Comparison of ENCODE assay signal across 14 cellular contexts in the genomic region with DNA sequence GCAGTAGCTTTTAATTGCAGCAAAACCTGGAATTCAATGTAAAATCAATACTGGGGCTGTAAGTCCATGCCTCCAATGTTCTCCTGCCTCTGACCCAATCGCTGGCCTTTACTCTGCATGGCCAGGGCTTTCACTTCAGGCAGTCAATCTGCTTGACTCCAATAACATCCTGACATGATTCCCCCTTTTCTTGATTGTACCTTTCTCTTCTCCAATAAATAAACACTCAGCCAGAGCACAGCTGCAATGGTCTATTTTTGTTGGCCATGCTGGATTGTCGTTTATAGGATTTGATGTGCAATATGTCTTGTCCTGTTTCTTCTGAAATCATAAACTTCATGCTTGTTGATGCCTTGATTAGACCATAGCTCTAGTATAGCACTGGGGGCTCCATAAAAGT.
DNase-seq lines count a peak whose midpoint lies in the region; ATAC-seq and TF ChIP-seq lines count a peak whose summit lies in the region.
"Had no signal": no experiment of that assay in that cellular context is flagged by ENCODE, and none has a peak within 500 bp of the region (broad histone marks: within the 10 kb centered on the region; RNA-seq: fewer than 3 reads in every experiment).

No MANE protein-coding gene starts in this region.

- H3K4me1 Mint-ChIP-seq in osteocyte (ENCODE audit: unreplicated experiment): peaks cover 72% of the 10 kb centered on the region

- H3K4me1 ChIP-seq in heart right ventricle (peaks cover 0 to 37% (median 11%) of the 10 kb centered on the region in 9 donors), uterus (peaks cover 0 to 14% of the 10 kb centered on the region in 2 donors), foreskin keratinocyte (peaks cover 17% of the 10 kb centered on the region)

- TF ChIP-seq CTCF in heart right ventricle (IDR thresholded peaks at IDR 0.05) (no peak), osteocyte (IDR thresholded peaks at IDR 0.05) (no peak), uterus (IDR thresholded peaks at IDR 0.05) (no peak), foreskin keratinocyte (conservative IDR thresholded peaks at IDR 0.05) (no peak)

- peaks cover 0 to 10% (median 0%) of the 10 kb centered on the region in 7 donors for H3K27me3 ChIP-seq in heart right ventricle
- no peaks in the 10 kb centered on the region for H3K27me3 ChIP-seq in uterus
- no peaks in the 10 kb centered on the region for H3K27me3 ChIP-seq in foreskin keratinocyte

- H3K27ac ChIP-seq in heart right ventricle (peak overlapping the region in 9 of 10 donors; percentile 0 to 86 (median 73)), uterus (peak overlapping the region; percentile 84 to 96), foreskin keratinocyte (no peak overlapping the region)

- peak overlapping the region; percentile 19 for H3K4me3 Mint-ChIP-seq in osteocyte (ENCODE audit: unreplicated experiment)
- H3K4me3 Mint-ChIP-seq: H9 had no signal

- H3K36me3 Mint-ChIP-seq in osteocyte (ENCODE audit: unreplicated experiment): no peaks in the 10 kb centered on the region

- WGBS in heart right ventricle, 2 donors: 71 to 73% methylated on average over 2 of the region's 2 CpGs

- no peak for TF ChIP-seq POLR2A in uterus (IDR thresholded peaks at IDR 0.05)

- H3K9me3 ChIP-seq in heart right ventricle (no peaks in the 10 kb centered on the region), uterus (no peaks in the 10 kb centered on the region)

- no peaks in the 10 kb centered on the region for H3K36me3 ChIP-seq in heart right ventricle
- no peaks in the 10 kb centered on the region for H3K36me3 ChIP-seq in uterus

- peak overlapping the region; percentile 95 for H3K27ac Mint-ChIP-seq in osteocyte (ENCODE audit: unreplicated experiment)
- H3K27ac Mint-ChIP-seq: H9, progenitor cell of endocrine pancreas had no signal

- no peaks in the 10 kb centered on the region for H3K9me3 Mint-ChIP-seq in osteocyte (ENCODE audit: unreplicated experiment)
- H3K9me3 Mint-ChIP-seq: H9 had no signal

- H3K4me3 ChIP-seq in heart right ventricle: peak overlapping the region in 6 of 10 donors; percentile 9 to 28 (median 20)
- H3K4me3 ChIP-seq in uterus: peak overlapping the region in 1 of 2 donors; percentile 24

- DNase-seq in heart right ventricle (no peak), left ventricle myocardium superior (no peak), fibroblast of gingiva (ENCODE audit: low read depth) (peak; percentile 46), osteocyte (ENCODE audit: extremely low spot score, unreplicated experiment) (no peak), uterus (no peak), foreskin keratinocyte (no peak), left colon (no peak)
- DNase-seq: activated naive CD4-positive, alpha-beta T cell treated with Interleukin-2 at 50 U/mL for 16 hours; DND-41; H9; T-helper 9 cell had no signal

- intact Hi-C loops in heart right ventricle (cut with DNase I) (loop anchor here (1.0 to 10.0 kb wide), 7 partner anchors 80 to 948 kb away; a partner anchor contains a TSS), left ventricle myocardium superior (cut with micrococcal nuclease) (loop anchor here (2.0 kb wide), 1 partner anchor 78 kb away; no protein-coding TSS in a partner anchor), uterus (cut with DNase I; ENCODE audit: low total_unique reads) (loop anchor here (5.0 kb wide), 1 partner anchor 100 kb away; no protein-coding TSS in a partner anchor), left colon (cut with DNase I, micrococcal nuclease) (loop anchor here in 1 of 2 donors (10.0 kb wide), 1 partner anchor 358 kb away; a partner anchor contains a TSS)

- ATAC-seq in heart right ventricle (no peak), left ventricle myocardium superior (no peak), foreskin keratinocyte (no peak), GM21723 (IDR thresholded peaks at IDR 0.05; ENCODE audit: unreplicated experiment) (no peak), left colon (no peak)
- ATAC-seq: left lobe of liver had no signal

- no peaks in the 10 kb centered on the region for H3K27me3 Mint-ChIP-seq in osteocyte (ENCODE audit: unreplicated experiment)
